In the genomic region with DNA sequence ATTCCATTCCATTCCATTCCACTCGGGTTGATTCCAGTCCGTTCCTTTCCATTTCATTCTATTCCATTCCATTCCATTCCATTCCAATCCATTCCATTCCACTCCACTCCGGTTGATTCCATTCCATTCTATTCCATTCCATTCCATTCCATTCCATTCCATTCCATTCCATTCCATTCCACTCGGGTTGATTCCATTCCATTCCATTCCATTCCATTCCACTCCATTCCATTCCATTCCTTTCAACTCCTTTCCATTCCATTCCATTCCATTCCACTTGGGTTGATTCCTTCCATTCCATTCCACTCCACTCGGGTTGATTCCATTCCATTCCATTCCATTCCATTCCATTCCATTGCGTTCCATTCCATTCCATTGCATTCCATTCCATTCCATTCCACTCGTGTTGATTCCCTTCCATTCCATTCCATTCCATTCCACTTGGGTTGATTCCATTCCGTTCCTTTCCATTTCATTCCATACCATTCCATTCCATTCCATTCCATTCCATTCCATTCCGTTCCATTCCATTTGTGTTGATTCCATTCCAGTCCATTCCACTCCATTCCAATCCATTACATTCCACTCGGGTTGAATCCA, we compare ENCODE assay signal across 8 cellular contexts.
DNase-seq lines count a peak whose midpoint lies in the region; ATAC-seq lines count a peak whose summit lies in the region.
"Not testable (repeated sequence)": the region's sequence is repeated elsewhere in the genome, so short reads cannot be mapped to it uniquely, and the experiment has no call there.

No MANE protein-coding gene starts in this region.

- intact Hi-C loops in left ventricle myocardium superior (cut with micrococcal nuclease): not testable (repeated sequence)

- not testable (repeated sequence) for H3K4me3 Mint-ChIP-seq in activated T-cell treated with anti-CD3 and anti-CD28 coated beads, Interleukin-2, amount 50 U/mL, for 4 hours; stimulated activated effector memory CD8-positive, alpha-beta T cell treated with anti-CD3 and anti-CD28 coated beads, Interleukin-12 subunit alpha, Interleukin-12 subunit beta, amount 100 ng/mL, for 72 hours

- peaks cover 22% of the 10 kb centered on the region for H3K36me3 Mint-ChIP-seq in activated T-cell treated with anti-CD3 and anti-CD28 coated beads, Interleukin-2, amount 50 U/mL, for 4 hours (ENCODE audit: insufficient read depth)
- peaks cover 11% of the 10 kb centered on the region for H3K36me3 Mint-ChIP-seq in stimulated activated effector memory CD8-positive, alpha-beta T cell treated with anti-CD3 and anti-CD28 coated beads, Interleukin-12 subunit alpha, Interleukin-12 subunit beta, amount 100 ng/mL, for 72 hours

- DNase-seq in activated T-cell treated with anti-CD3 and anti-CD28 coated beads, Interleukin-2, amount 50 U/mL, for 4 hours; left ventricle myocardium superior; stimulated activated effector memory CD8-positive, alpha-beta T cell treated with anti-CD3 and anti-CD28 coated beads, Interleukin-12 subunit alpha, Interleukin-12 subunit beta, amount 100 ng/mL, for 72 hours (ENCODE audit: low spot score in 2 of 2): not testable (repeated sequence)

- ATAC-seq in GM18498 (IDR thresholded peaks at IDR 0.05; ENCODE audit: unreplicated experiment): peak; percentile 47
- peak; percentile 30 for ATAC-seq in GM19372 (IDR thresholded peaks at IDR 0.05; ENCODE audit: low read depth, unreplicated experiment)
- ATAC-seq in GM21723 (IDR thresholded peaks at IDR 0.05; ENCODE audit: unreplicated experiment): peak; percentile 38
- ATAC-seq in HG02970 (IDR thresholded peaks at IDR 0.05; ENCODE audit: low FRiP score, unreplicated experiment): peak; percentile 39
- peak; percentile 22 for ATAC-seq in HG03442 (IDR thresholded peaks at IDR 0.05; ENCODE audit: unreplicated experiment)
- peak; percentile 28 to 44 for ATAC-seq in activated T-cell treated with anti-CD3 and anti-CD28 coated beads, Interleukin-2, amount 50 U/mL, for 4 hours
- peak; percentile 63 for ATAC-seq in left ventricle myocardium superior
- ATAC-seq in stimulated activated effector memory CD8-positive, alpha-beta T cell treated with anti-CD3 and anti-CD28 coated beads, Interleukin-12 subunit alpha, Interleukin-12 subunit beta, amount 100 ng/mL, for 72 hours: peak; percentile 49

- H3K27ac Mint-ChIP-seq in stimulated activated effector memory CD8-positive, alpha-beta T cell treated with anti-CD3 and anti-CD28 coated beads, Interleukin-12 subunit alpha, Interleukin-12 subunit beta, amount 100 ng/mL, for 72 hours: not testable (repeated sequence)

- H3K9me3 Mint-ChIP-seq in activated T-cell treated with anti-CD3 and anti-CD28 coated beads, Interleukin-2, amount 50 U/mL, for 4 hours: peaks cover 53% of the 10 kb centered on the region
- peaks cover 51% of the 10 kb centered on the region for H3K9me3 Mint-ChIP-seq in stimulated activated effector memory CD8-positive, alpha-beta T cell treated with anti-CD3 and anti-CD28 coated beads, Interleukin-12 subunit alpha, Interleukin-12 subunit beta, amount 100 ng/mL, for 72 hours

- not testable (repeated sequence) for H3K27me3 Mint-ChIP-seq in activated T-cell treated with anti-CD3 and anti-CD28 coated beads, Interleukin-2, amount 50 U/mL, for 4 hours (ENCODE audit: low read depth)

- H3K4me1 Mint-ChIP-seq in activated T-cell treated with anti-CD3 and anti-CD28 coated beads, Interleukin-2, amount 50 U/mL, for 4 hours (ENCODE audit: low read depth): not testable (repeated sequence)
- peaks cover 39% of the 10 kb centered on the region for H3K4me1 Mint-ChIP-seq in stimulated activated effector memory CD8-positive, alpha-beta T cell treated with anti-CD3 and anti-CD28 coated beads, Interleukin-12 subunit alpha, Interleukin-12 subunit beta, amount 100 ng/mL, for 72 hours
